ENCODE assay signal across 15 cellular contexts in the genomic region with DNA sequence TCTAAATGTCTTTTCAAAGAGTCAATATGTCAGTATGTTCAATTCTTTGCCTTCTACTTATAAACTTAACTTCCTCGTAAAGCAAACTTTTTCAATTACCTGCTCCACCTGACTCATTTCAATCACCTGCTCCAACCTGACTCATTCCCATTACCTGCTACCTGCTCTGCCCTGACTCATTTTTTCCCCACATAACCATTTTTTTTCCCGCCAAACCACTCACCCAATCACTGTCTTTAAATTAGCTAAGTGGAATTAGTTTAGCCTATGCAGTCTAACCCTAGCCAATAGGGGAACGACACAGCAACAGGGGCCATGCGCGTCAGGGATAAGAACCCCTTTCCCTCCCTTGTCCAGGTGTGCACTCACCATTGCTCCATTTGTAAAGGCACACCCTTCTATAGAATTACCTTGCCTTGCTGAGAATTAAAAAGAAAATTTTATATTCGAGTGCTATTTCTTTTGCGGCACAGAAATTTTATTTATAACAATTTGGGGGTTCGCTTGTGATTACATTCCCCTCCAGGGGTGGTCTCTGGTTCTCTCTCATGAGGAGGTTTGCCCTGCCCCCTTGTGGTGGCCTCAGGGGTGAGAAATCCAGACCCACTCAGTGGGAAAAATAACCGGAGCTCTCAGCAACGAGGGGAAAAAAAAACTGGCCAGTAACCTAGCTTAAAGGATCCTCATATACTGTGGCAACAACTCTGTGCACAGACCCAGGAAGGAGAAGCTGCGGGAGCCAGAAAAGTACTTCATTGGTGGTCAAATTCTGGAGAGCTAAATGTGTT.
A peak's percentile ranks its signal among the peaks of the same experiment; 100 is the strongest.
DNase-seq lines count a peak whose midpoint lies in the region; ATAC-seq and TF ChIP-seq lines count a peak whose summit lies in the region.
"Had no signal": no experiment of that assay in that cellular context is flagged by ENCODE, and none has a peak within 500 bp of the region (broad histone marks: within the 10 kb centered on the region; RNA-seq: fewer than 3 reads in every experiment).

No MANE protein-coding gene starts in this region.

- peaks cover 2% of the 10 kb centered on the region for H3K27me3 Mint-ChIP-seq in activated naive CD8-positive, alpha-beta T cell treated with anti-CD3 and anti-CD28 coated beads, Interleukin-2, amount 50 U/mL, for 24 hours
- H3K27me3 Mint-ChIP-seq in activated naive CD8-positive, alpha-beta T cell treated with anti-CD3 and anti-CD28 coated beads for 36 hours, result no peaks in the 10 kb centered on the region

- no peak overlapping the region for H3K27ac ChIP-seq in WERI-Rb-1
- H3K27ac ChIP-seq in tibial artery, result no peak overlapping the region
- H3K27ac ChIP-seq: esophagus squamous epithelium, spleen, uterus had no signal

- H3K9me3 ChIP-seq in WERI-Rb-1 (ENCODE audit: severe bottlenecking) (peaks cover 14% of the 10 kb centered on the region), tibial artery (peaks cover 0 to 10% (median 0%) of the 10 kb centered on the region in 3 donors)
- H3K9me3 ChIP-seq: uterus had no signal

- H3K9me3 Mint-ChIP-seq in activated naive CD8-positive, alpha-beta T cell treated with anti-CD3 and anti-CD28 coated beads, Interleukin-2, amount 50 U/mL, for 24 hours, result peaks cover 30% of the 10 kb centered on the region
- H3K9me3 Mint-ChIP-seq in activated naive CD8-positive, alpha-beta T cell treated with anti-CD3 and anti-CD28 coated beads for 36 hours, result peaks cover 21% of the 10 kb centered on the region

- TF ChIP-seq CTCF in WERI-Rb-1 (IDR thresholded peaks at IDR 0.05; ENCODE audit: low read depth, low read length) (peak; percentile 56), tibial artery (IDR thresholded peaks at IDR 0.05) (no peak)

- no peak for ATAC-seq in activated naive CD8-positive, alpha-beta T cell treated with anti-CD3 and anti-CD28 coated beads, Interleukin-2, amount 50 U/mL, for 24 hours
- ATAC-seq in HG03457 (IDR thresholded peaks at IDR 0.05; ENCODE audit: unreplicated experiment), result no peak
- ATAC-seq in stimulated activated naive CD8-positive, alpha-beta T cell treated with anti-CD3 and anti-CD28 coated beads, Interleukin-15, Interleukin-2, amounts not matched to agents 100 U/mL and 50 U/mL, for 24 hours, result no peak

- no peaks in the 10 kb centered on the region for H3K4me1 ChIP-seq in tibial artery
- H3K4me1 ChIP-seq: esophagus squamous epithelium, spleen, uterus had no signal

- peaks cover 3% of the 10 kb centered on the region for H3K36me3 Mint-ChIP-seq in activated naive CD8-positive, alpha-beta T cell treated with anti-CD3 and anti-CD28 coated beads, Interleukin-2, amount 50 U/mL, for 24 hours (ENCODE audit: low read depth)
- peaks cover 2% of the 10 kb centered on the region for H3K36me3 Mint-ChIP-seq in activated naive CD8-positive, alpha-beta T cell treated with anti-CD3 and anti-CD28 coated beads for 36 hours

- DNase-seq in activated naive CD8-positive, alpha-beta T cell treated with anti-CD3 and anti-CD28 coated beads, Interleukin-2, amount 50 U/mL, for 24 hours, result peak; percentile 2
- DNase-seq in activated naive CD8-positive, alpha-beta T cell treated with anti-CD3 and anti-CD28 coated beads for 36 hours, result no peak
- DNase-seq in WERI-Rb-1 (peak; percentile 69), medulla oblongata (ENCODE audit: extremely low spot score) (peak; percentile 65), HK-2 (ENCODE audit: unreplicated experiment) (no peak), tibial artery (no peak)
- DNase-seq in stimulated activated naive CD8-positive, alpha-beta T cell treated with anti-CD3 and anti-CD28 coated beads, Interleukin-15, Interleukin-2, amounts not matched to agents 100 U/mL and 50 U/mL, for 24 hours, result no peak
- DNase-seq: activated CD4-positive, alpha-beta T cell treated with anti-CD3 and anti-CD28 coated beads for 48 hours; activated effector memory CD4-positive, alpha-beta T cell treated with anti-CD3 and anti-CD28 coated beads, Interleukin-2, amount 50 U/mL, for 16 hours; esophagus squamous epithelium; islet precursor cell; NCI-H446 treated with DMSO at 0.1 percent for 48 hours; spleen; uterus had no signal

- no peaks in the 10 kb centered on the region for H3K36me3 ChIP-seq in WERI-Rb-1
- no peaks in the 10 kb centered on the region for H3K36me3 ChIP-seq in tibial artery
- H3K36me3 ChIP-seq: esophagus squamous epithelium, spleen, uterus had no signal

- intact Hi-C loops in tibial artery (cut with DNase I; ENCODE audit: low total_unique reads), result no loop called here

- peaks cover 2% of the 10 kb centered on the region for H3K4me1 Mint-ChIP-seq in activated naive CD8-positive, alpha-beta T cell treated with anti-CD3 and anti-CD28 coated beads, Interleukin-2, amount 50 U/mL, for 24 hours
- no peaks in the 10 kb centered on the region for H3K4me1 Mint-ChIP-seq in activated naive CD8-positive, alpha-beta T cell treated with anti-CD3 and anti-CD28 coated beads for 36 hours

- H3K27ac Mint-ChIP-seq in activated naive CD8-positive, alpha-beta T cell treated with anti-CD3 and anti-CD28 coated beads, Interleukin-2, amount 50 U/mL, for 24 hours, result no peak overlapping the region
- no peak overlapping the region for H3K27ac Mint-ChIP-seq in activated naive CD8-positive, alpha-beta T cell treated with anti-CD3 and anti-CD28 coated beads for 36 hours

- H3K27me3 ChIP-seq in WERI-Rb-1 (ENCODE audit: insufficient read depth, low read depth, severe bottlenecking) (no peaks in the 10 kb centered on the region), tibial artery (no peaks in the 10 kb centered on the region)
- H3K27me3 ChIP-seq: esophagus squamous epithelium, spleen, uterus had no signal

- H3K4me3 Mint-ChIP-seq in activated naive CD8-positive, alpha-beta T cell treated with anti-CD3 and anti-CD28 coated beads, Interleukin-2, amount 50 U/mL, for 24 hours, result no peak overlapping the region
- H3K4me3 Mint-ChIP-seq in activated naive CD8-positive, alpha-beta T cell treated with anti-CD3 and anti-CD28 coated beads for 36 hours, result no peak overlapping the region

- no peak overlapping the region for H3K4me3 ChIP-seq in WERI-Rb-1 (ENCODE audit: low read depth, low read length)
- no peak overlapping the region for H3K4me3 ChIP-seq in tibial artery
- H3K4me3 ChIP-seq: esophagus squamous epithelium, spleen, uterus had no signal

Comparison
In these comparisons a context has a peak if more than half of its experiments do, and no peak if none do; other contexts are left out.
1. DNase-seq: peak in activated naive CD8-positive, alpha-beta T cell treated with anti-CD3 and anti-CD28 coated beads, Interleukin-2, amount 50 U/mL, for 24 hours (single experiment), WERI-Rb-1 (single experiment) and medulla oblongata (single experiment); none in activated naive CD8-positive, alpha-beta T cell treated with anti-CD3 and anti-CD28 coated beads for 36 hours (single experiment), HK-2 (single experiment), tibial artery (0 of 2) and stimulated activated naive CD8-positive, alpha-beta T cell treated with anti-CD3 and anti-CD28 coated beads, Interleukin-15, Interleukin-2, amounts not matched to agents 100 U/mL and 50 U/mL, for 24 hours (single experiment).